In genomic region chr11:117818036-117818858, GRCh38 we compare ENCODE assay signal across 10 cellular contexts. TPM values are rescaled to one million over a fixed set of nuclear protein-coding genes. Genes with fewer than 3 reads are reported as not detected.
DNase-seq lines count a peak whose midpoint lies in the region; ATAC-seq lines count a peak whose summit lies in the region.
"Had no signal": no experiment of that assay in that cellular context is flagged by ENCODE, and none has a peak within 500 bp of the region (broad histone marks: within the 10 kb centered on the region; RNA-seq: fewer than 3 reads in every experiment).

No MANE protein-coding gene starts in this region.

- peak; percentile 28 to 41 for ATAC-seq in activated T-cell treated with anti-CD3 and anti-CD28 coated beads, Interleukin-2, amount 50 U/mL, for 4 hours
- no peak for ATAC-seq in HG02970 (IDR thresholded peaks at IDR 0.05; ENCODE audit: low FRiP score, unreplicated experiment)

- no peaks in the 10 kb centered on the region for H3K36me3 ChIP-seq in effector memory CD4-positive, alpha-beta T cell (ENCODE audit: control insufficient read depth, insufficient read depth, low read length)

- no peaks in the 10 kb centered on the region for H3K27me3 ChIP-seq in effector memory CD4-positive, alpha-beta T cell (replicated peaks; ENCODE audit: control insufficient read depth, insufficient read depth, low read length, poor library complexity, severe bottlenecking)

- peak overlapping the region; percentile 93 for H3K27ac Mint-ChIP-seq in T-helper 1 cell treated with Interleukin-12 subunit alpha and Interleukin-12 subunit beta and Interleukin-4 antibody, amounts not matched to agents 30 μg/mL and 1 μg/mL, for 36 hours

- no peaks in the 10 kb centered on the region for H3K9me3 ChIP-seq in effector memory CD4-positive, alpha-beta T cell (ENCODE audit: control insufficient read depth, low read length)
- H3K9me3 ChIP-seq: psoas muscle had no signal

- peaks cover 54% of the 10 kb centered on the region for H3K4me1 ChIP-seq in effector memory CD4-positive, alpha-beta T cell (ENCODE audit: control insufficient read depth, insufficient read depth, low read length, poor library complexity, severe bottlenecking)

- H3K9me3 Mint-ChIP-seq in activated T-cell treated with anti-CD3 and anti-CD28 coated beads, Interleukin-2, amount 50 U/mL, for 4 hours, result no peaks in the 10 kb centered on the region
- H3K9me3 Mint-ChIP-seq in T-helper 1 cell treated with Interleukin-12 subunit alpha and Interleukin-12 subunit beta and Interleukin-4 antibody, amounts not matched to agents 30 μg/mL and 1 μg/mL, for 36 hours, result no peaks in the 10 kb centered on the region

- no peak overlapping the region for H3K27ac ChIP-seq in effector memory CD4-positive, alpha-beta T cell (ENCODE audit: insufficient read depth, low read length, poor library complexity, severe bottlenecking)
- H3K27ac ChIP-seq: C4-2B, psoas muscle had no signal

- H3K27me3 Mint-ChIP-seq in activated T-cell treated with anti-CD3 and anti-CD28 coated beads, Interleukin-2, amount 50 U/mL, for 4 hours (ENCODE audit: low read depth), result no peaks in the 10 kb centered on the region
- H3K27me3 Mint-ChIP-seq in T-helper 1 cell treated with Interleukin-12 subunit alpha and Interleukin-12 subunit beta and Interleukin-4 antibody, amounts not matched to agents 30 μg/mL and 1 μg/mL, for 36 hours (ENCODE audit: low read depth), result no peaks in the 10 kb centered on the region

- peaks cover 61% of the 10 kb centered on the region for H3K4me1 Mint-ChIP-seq in activated T-cell treated with anti-CD3 and anti-CD28 coated beads, Interleukin-2, amount 50 U/mL, for 4 hours (ENCODE audit: low read depth)
- peaks cover 61% of the 10 kb centered on the region for H3K4me1 Mint-ChIP-seq in T-helper 1 cell treated with Interleukin-12 subunit alpha and Interleukin-12 subunit beta and Interleukin-4 antibody, amounts not matched to agents 30 μg/mL and 1 μg/mL, for 36 hours (ENCODE audit: low read depth)

- peak overlapping the region; percentile 53 for H3K4me3 Mint-ChIP-seq in activated T-cell treated with anti-CD3 and anti-CD28 coated beads, Interleukin-2, amount 50 U/mL, for 4 hours
- peak overlapping the region; percentile 77 for H3K4me3 Mint-ChIP-seq in T-helper 1 cell treated with Interleukin-12 subunit alpha and Interleukin-12 subunit beta and Interleukin-4 antibody, amounts not matched to agents 30 μg/mL and 1 μg/mL, for 36 hours

- H3K36me3 Mint-ChIP-seq in activated T-cell treated with anti-CD3 and anti-CD28 coated beads, Interleukin-2, amount 50 U/mL, for 4 hours (ENCODE audit: insufficient read depth), result no peaks in the 10 kb centered on the region
- peaks cover 4% of the 10 kb centered on the region for H3K36me3 Mint-ChIP-seq in T-helper 1 cell treated with Interleukin-12 subunit alpha and Interleukin-12 subunit beta and Interleukin-4 antibody, amounts not matched to agents 30 μg/mL and 1 μg/mL, for 36 hours (ENCODE audit: low read depth)

- DNase-seq in activated T-cell treated with anti-CD3 and anti-CD28 coated beads, Interleukin-2, amount 50 U/mL, for 4 hours, result peak; percentile 42
- DNase-seq in activated T-cell treated with anti-CD3 and anti-CD28 coated beads for 4 hours (no peak), NCI-H2107 (lab: John Stamatoyannopoulos, UW) (no peak), D341Med (ENCODE audit: low spot score) (no peak)
- peak; percentile 50 to 61 (median 54) for DNase-seq in effector memory CD4-positive, alpha-beta T cell
- peak; percentile 61 for DNase-seq in stimulated activated CD4-positive, alpha-beta T cell treated with anti-CD3 and anti-CD28 coated beads, Interleukin-4, amount 100 ng/mL, for 24 hours

- H3K4me3 ChIP-seq in effector memory CD4-positive, alpha-beta T cell (ENCODE audit: insufficient read depth, low read depth, low read length, poor library complexity, severe bottlenecking), result no peak overlapping the region
- H3K4me3 ChIP-seq: psoas muscle had no signal

RNA-seq across cellular contexts. Expression of gene FXYD2, which starts 6.3 kb away (rescaled TPM):
- total RNA-seq in activated T-cell treated with anti-CD3 and anti-CD28 coated beads, Interleukin-2, amount 50 U/mL, for 4 hours, result under 1 TPM; 0.63 to 0.66 (median 0.63) TPM

RNA-seq across cellular contexts. Expression of gene DSCAML1, which starts 21.2 kb away (rescaled TPM):
- total RNA-seq in activated T-cell treated with anti-CD3 and anti-CD28 coated beads, Interleukin-2, amount 50 U/mL, for 4 hours, result not detected

RNA-seq across cellular contexts. Expression of gene FXYD6, which starts 58.2 kb away (rescaled TPM):
- total RNA-seq in activated T-cell treated with anti-CD3 and anti-CD28 coated beads, Interleukin-2, amount 50 U/mL, for 4 hours, result under 1 TPM in 2 of 3 donors, not detected in 1; 0.16 to 0.38 TPM

Comparison
In these comparisons a context has a peak if more than half of its experiments do, and no peak if none do; other contexts are left out.
1. DNase-seq: peak in activated T-cell treated with anti-CD3 and anti-CD28 coated beads, Interleukin-2, amount 50 U/mL, for 4 hours (single experiment), effector memory CD4-positive, alpha-beta T cell (3 of 3) and stimulated activated CD4-positive, alpha-beta T cell treated with anti-CD3 and anti-CD28 coated beads, Interleukin-4, amount 100 ng/mL, for 24 hours (single experiment); none in activated T-cell treated with anti-CD3 and anti-CD28 coated beads for 4 hours (single experiment), NCI-H2107 (single experiment) and D341Med (single experiment).